20 cellular contexts compared by ENCODE assay signal in the genomic region with DNA sequence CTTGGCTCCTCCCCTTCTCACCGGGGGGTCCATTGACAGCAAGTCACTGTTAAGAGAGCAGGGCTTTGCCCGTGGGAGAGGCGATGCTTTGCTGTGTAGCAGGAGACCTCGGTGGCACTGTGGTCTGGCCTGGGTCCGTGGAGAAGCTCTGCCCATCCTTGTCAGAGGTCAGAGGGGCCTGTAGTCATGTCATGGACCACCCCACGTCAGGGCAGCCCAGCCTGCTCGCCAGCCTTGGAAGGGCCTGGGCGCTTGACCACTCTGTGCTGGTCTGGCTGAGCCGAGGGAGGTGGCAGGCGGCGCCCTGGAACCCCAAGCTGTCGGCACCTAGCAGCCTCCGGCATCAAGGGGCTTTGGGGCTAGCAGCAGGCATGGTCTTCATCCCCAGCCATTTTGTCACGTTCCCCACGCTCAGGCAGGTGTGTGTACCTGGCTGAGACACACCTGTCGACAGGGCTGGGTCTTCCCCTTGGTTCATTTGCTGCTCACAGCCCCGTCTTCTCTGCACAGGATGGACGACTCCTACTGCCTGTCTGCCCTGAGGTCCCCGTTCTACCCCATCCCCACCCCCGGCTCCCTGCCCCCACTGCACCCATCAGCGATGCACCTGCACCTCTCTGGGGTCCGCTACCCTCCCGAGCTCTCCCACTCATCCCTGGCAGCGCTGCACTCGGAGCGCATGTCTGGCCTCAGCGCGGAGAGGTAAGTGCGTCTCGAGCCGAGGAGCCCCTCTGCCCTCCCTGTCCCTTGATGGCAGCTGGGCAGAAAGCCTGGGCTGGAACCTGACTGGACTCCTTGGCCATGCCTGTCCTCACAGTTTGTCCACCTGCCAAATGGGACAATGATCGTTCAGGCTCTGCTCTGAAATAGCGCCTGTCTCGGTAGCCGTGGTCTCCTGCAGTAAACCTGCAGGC. TPM values are rescaled to one million over a fixed set of nuclear protein-coding genes. Genes with fewer than 3 reads are reported as not detected.
A peak's percentile ranks its signal among the peaks of the same experiment; 100 is the strongest.
DNase-seq lines count a peak whose midpoint lies in the region; ATAC-seq and TF ChIP-seq lines count a peak whose summit lies in the region.
"Had no signal": no experiment of that assay in that cellular context is flagged by ENCODE, and none has a peak within 500 bp of the region (broad histone marks: within the 10 kb centered on the region; RNA-seq: fewer than 3 reads in every experiment).

No MANE protein-coding gene starts in this region.

- H3K27ac Mint-ChIP-seq in glutamatergic neuron (ENCODE audit: unreplicated experiment), result peak overlapping the region; percentile 33
- H3K27ac Mint-ChIP-seq: CD8-positive, alpha-beta memory T cell had no signal

- peaks cover 32% of the 10 kb centered on the region for H3K27me3 Mint-ChIP-seq in glutamatergic neuron (ENCODE audit: unreplicated experiment)
- H3K27me3 Mint-ChIP-seq: CD8-positive, alpha-beta memory T cell; IgD-negative memory B cell had no signal

- 92 to 95% (median 94%) methylated on average over 30 to 35 of the region's 35 CpGs for WGBS in spleen, 5 donors

- H3K36me3 ChIP-seq in right atrium auricular region (peaks cover 52% of the 10 kb centered on the region), NT2/D1 (ENCODE audit: insufficient read depth, insufficient read length, low read length) (peaks cover 82% of the 10 kb centered on the region), spleen (peaks cover 3 to 93% (median 59%) of the 10 kb centered on the region in 6 donors)

- H3K4me1 Mint-ChIP-seq in glutamatergic neuron (ENCODE audit: low read depth, unreplicated experiment), result peaks cover 21% of the 10 kb centered on the region

- peaks cover 35% of the 10 kb centered on the region for H3K9me3 Mint-ChIP-seq in glutamatergic neuron (ENCODE audit: unreplicated experiment)
- H3K9me3 Mint-ChIP-seq: CD8-positive, alpha-beta memory T cell; IgD-negative memory B cell had no signal

- no peak overlapping the region for H3K27ac ChIP-seq in right atrium auricular region
- H3K27ac ChIP-seq in spleen, result no peak overlapping the region
- H3K27ac ChIP-seq: C4-2B had no signal

- ATAC-seq in Right ventricle myocardium inferior, result no peak

- intact Hi-C loops in Right ventricle myocardium inferior (cut with DNase I) (no loop called here), spleen (cut with DNase I; ENCODE audit: low total_unique reads) (no loop called here)

- TF ChIP-seq POLR2A in spleen (IDR thresholded peaks at IDR 0.05), result no peak

- H3K4me1 ChIP-seq in right atrium auricular region, result peaks cover 0 to 53% of the 10 kb centered on the region in 2 donors
- peaks cover 11% of the 10 kb centered on the region for H3K4me1 ChIP-seq in NT2/D1 (ENCODE audit: insufficient read depth, insufficient read length)
- H3K4me1 ChIP-seq in spleen, result peaks cover 0 to 43% (median 16%) of the 10 kb centered on the region in 6 donors

- no peaks in the 10 kb centered on the region for H3K36me3 Mint-ChIP-seq in glutamatergic neuron (ENCODE audit: unreplicated experiment)
- H3K36me3 Mint-ChIP-seq: IgD-negative memory B cell had no signal

- H3K4me3 ChIP-seq in right atrium auricular region (no peak overlapping the region), NT2/D1 (ENCODE audit: insufficient read length, low read depth) (no peak overlapping the region), spleen (no peak overlapping the region)

- H3K27me3 ChIP-seq in right atrium auricular region (no peaks in the 10 kb centered on the region), NT2/D1 (ENCODE audit: insufficient read depth, insufficient read length) (no peaks in the 10 kb centered on the region), spleen (replicated peaks in 1 of 7) (no peaks in the 10 kb centered on the region)

- DNase-seq in Right ventricle myocardium inferior (ENCODE audit: missing footprints) (peak; percentile 57), right atrium auricular region (ENCODE audit: low spot score) (no peak), NT2/D1 (ENCODE audit: low read depth, low spot score) (no peak), glutamatergic neuron (no peak), spleen (peak; percentile 72), DMS79 (lab: John Stamatoyannopoulos, UW) (no peak), NCI-H526 treated with DMSO at 0.1 percent for 48 hours (lab: John Stamatoyannopoulos, UW) (no peak), NCI-H526 (lab: John Stamatoyannopoulos, UW) (no peak)
- DNase-seq: 8988T, Karpas-422, MV-4-11, NCI-H1694, NCI-H2081, NCI-H2171, NCI-H345, NCI-H524, OCI-M1 had no signal

- no peak for TF ChIP-seq CTCF in right atrium auricular region (IDR thresholded peaks at IDR 0.05)
- TF ChIP-seq CTCF in glutamatergic neuron (IDR thresholded peaks at IDR 0.05; ENCODE audit: partially characterized antibody, unreplicated experiment), result no peak
- TF ChIP-seq CTCF in spleen (IDR thresholded peaks at IDR 0.05 in 8 of 11, conservative IDR thresholded peaks at IDR 0.05 in 3 of 11), result no peak

- H3K4me3 Mint-ChIP-seq in glutamatergic neuron (ENCODE audit: unreplicated experiment), result no peak overlapping the region
- H3K4me3 Mint-ChIP-seq: CD8-positive, alpha-beta memory T cell; IgD-negative memory B cell had no signal

- H3K9ac ChIP-seq in NT2/D1 (ENCODE audit: insufficient read length, low read depth), result peak overlapping the region; percentile 16

- no peaks in the 10 kb centered on the region for H3K9me3 ChIP-seq in right atrium auricular region
- H3K9me3 ChIP-seq in NT2/D1 (ENCODE audit: insufficient read depth, low read length), result peaks cover 6% of the 10 kb centered on the region; the same call in 1 of the 2 replicates
- H3K9me3 ChIP-seq in spleen, result no peaks in the 10 kb centered on the region

RNA-seq across cellular contexts. Expression of gene GINS2, which starts 33.3 kb away (rescaled TPM):
- 1.4 TPM for total RNA-seq in Right ventricle myocardium inferior
- total RNA-seq in right atrium auricular region, result under 1 TPM in 1 of 2 donors, not detected in 1; 0.15 TPM
- 7.1 TPM for total RNA-seq in glutamatergic neuron (ENCODE audit: unreplicated experiment)
- total RNA-seq in spleen, result 1 to 10 TPM; 1.0 to 7.0 (median 2.3) TPM
- polyA plus RNA-seq in spleen, result 1 to 10 TPM; 1.3 to 5.4 (median 2.3) TPM

RNA-seq across cellular contexts. Expression of gene GSE1, which starts 42.4 kb away (rescaled TPM):
- total RNA-seq in Right ventricle myocardium inferior, result 28.9 TPM
- total RNA-seq in right atrium auricular region, result 10 to 100 TPM; 37.1 to 55.7 TPM
- 473 TPM for total RNA-seq in glutamatergic neuron (ENCODE audit: unreplicated experiment)
- total RNA-seq in spleen, result 100 to 1,000 TPM in 1 of 7 donors, 10 to 100 TPM in 6; 79.8 to 121 (median 91.4) TPM
- 10 to 100 TPM in 1 of 3 donors, 1 to 10 TPM in 2; 7.4 to 23.2 (median 9.2) TPM for polyA plus RNA-seq in spleen

Comparison
In these comparisons a context has a peak if more than half of its experiments do, and no peak if none do; other contexts are left out.
1. DNase-seq: peak in Right ventricle myocardium inferior (single experiment) and spleen (single experiment); none in right atrium auricular region (single experiment), NT2/D1 (single experiment), glutamatergic neuron (single experiment), DMS79 (single experiment), NCI-H526 treated with DMSO at 0.1 percent for 48 hours (single experiment) and NCI-H526 (0 of 2).